ENCODE assay signal across 9 cellular contexts in genomic region chr7:83677180-83677866, GRCh38. TPM values are rescaled to one million over a fixed set of nuclear protein-coding genes. Genes with fewer than 3 reads are reported as not detected.
A peak's percentile ranks its signal among the peaks of the same experiment; 100 is the strongest.
DNase-seq lines count a peak whose midpoint lies in the region; ATAC-seq, FAIRE-seq and TF ChIP-seq lines count a peak whose summit lies in the region.
"Had no signal": no experiment of that assay in that cellular context is flagged by ENCODE, and none has a peak within 500 bp of the region (broad histone marks: within the 10 kb centered on the region; RNA-seq: fewer than 3 reads in every experiment).

No MANE protein-coding gene starts in this region.

- no peaks in the 10 kb centered on the region for H3K9me2 ChIP-seq in GM23248 (ENCODE audit: insufficient read depth)

- H3K4me3 ChIP-seq in GM23248 (no peak overlapping the region), fibroblast of pulmonary artery (replicated peaks; ENCODE audit: low read depth, low read length) (no peak overlapping the region), psoas muscle (no peak overlapping the region)

- H3F3A ChIP-seq in GM23248 (ENCODE audit: insufficient read depth), result 0 out of 2 replicates have a peak, but pooled peaks cover 10% of the 10 kb centered on the region

- in situ Hi-C loops in GM23248 (cut with MboI), result no loop called here

- no peak overlapping the region for H3K9ac ChIP-seq in GM23248

- no peak overlapping the region for H3K27ac Mint-ChIP-seq in T-helper 2 cell treated with Interferon-gamma antibody and Interleukin-4, amounts not matched to agents 5 μg/mL and 100 μg/mL, for 36 hours

- H3K27me3 Mint-ChIP-seq in T-helper 2 cell treated with Interferon-gamma antibody and Interleukin-4, amounts not matched to agents 5 μg/mL and 100 μg/mL, for 36 hours (ENCODE audit: low read depth), result no peaks in the 10 kb centered on the region

- H3K27ac ChIP-seq in GM23248 (no peak overlapping the region), psoas muscle (no peak overlapping the region)

- no peaks in the 10 kb centered on the region for H3K9me3 Mint-ChIP-seq in T-helper 2 cell treated with Interferon-gamma antibody and Interleukin-4, amounts not matched to agents 5 μg/mL and 100 μg/mL, for 36 hours

- H3K27me3 ChIP-seq in GM23248 (replicated peaks; ENCODE audit: insufficient read depth) (peaks cover 18% of the 10 kb centered on the region; the same call in 1 of the 2 replicates), psoas muscle (ENCODE audit: insufficient read depth in 3 of 3, low read length in 2 of 3) (no peaks in the 10 kb centered on the region)

- intact Hi-C loops in psoas muscle (cut with DNase I), result no loop called here

- no peaks in the 10 kb centered on the region for H3K79me2 ChIP-seq in GM23248 (ENCODE audit: insufficient read depth)

- DNase-seq in 8988T (peak; percentile 14), GM23248 (peak; percentile 94), RCC 7860 (ENCODE audit: low spot score) (peak; percentile 43), fibroblast of pulmonary artery (ENCODE audit: low read depth) (peak; percentile 85), retina (no peak), psoas muscle (no peak)
- no peak for DNase-seq in T-helper 2 cell treated with Interferon-gamma antibody and Interleukin-4, amounts not matched to agents 5 μg/mL and 100 μg/mL, for 36 hours (ENCODE audit: low spot score)
- DNase-seq: occipital lobe had no signal

- 47 to 50% methylated on average over 4 of the region's 4 CpGs for WGBS in GM23248 (ENCODE audit: low coverage in 1 of 2, low lambda C conversion rate in 2 of 2, missing lambda C conversion rate in 2 of 2), 2 experiments
- WGBS in psoas muscle, 3 donors, result 38 to 46% (median 44%) methylated on average over 4 of the region's 4 CpGs

- H3K36me3 ChIP-seq in GM23248 (ENCODE audit: low read depth) (no peaks in the 10 kb centered on the region), psoas muscle (ENCODE audit: insufficient read depth in 1 of 2, low read depth in 1 of 2) (no peaks in the 10 kb centered on the region)

- H2AFZ ChIP-seq in GM23248, result no peak overlapping the region

- FAIRE-seq in RCC 7860 (lab: Jason Lieb, UNC), result peak; percentile 75

- no peak for TF ChIP-seq CTCF in fibroblast of pulmonary artery (IDR thresholded peaks at IDR 0.05; ENCODE audit: low read length, missing control alignments)
- no peak for TF ChIP-seq CTCF in psoas muscle (IDR thresholded peaks at IDR 0.05)

- no peaks in the 10 kb centered on the region for H3K9me3 ChIP-seq in GM23248 (ENCODE audit: low read depth)
- H3K9me3 ChIP-seq in psoas muscle, result no peaks in the 10 kb centered on the region

- no peak overlapping the region for H3K4me3 Mint-ChIP-seq in T-helper 2 cell treated with Interferon-gamma antibody and Interleukin-4, amounts not matched to agents 5 μg/mL and 100 μg/mL, for 36 hours

- no peaks in the 10 kb centered on the region for H4K20me1 ChIP-seq in GM23248 (ENCODE audit: insufficient read depth)

- H3K4me2 ChIP-seq in GM23248 (ENCODE audit: unreplicated experiment), result no peak overlapping the region

- H3K36me3 Mint-ChIP-seq in T-helper 2 cell treated with Interferon-gamma antibody and Interleukin-4, amounts not matched to agents 5 μg/mL and 100 μg/mL, for 36 hours (ENCODE audit: low read depth), result no peaks in the 10 kb centered on the region

- no peaks in the 10 kb centered on the region for H3K4me1 Mint-ChIP-seq in T-helper 2 cell treated with Interferon-gamma antibody and Interleukin-4, amounts not matched to agents 5 μg/mL and 100 μg/mL, for 36 hours (ENCODE audit: low read depth)

- H3K4me1 ChIP-seq in GM23248 (ENCODE audit: insufficient read depth) (peaks cover 14% of the 10 kb centered on the region; the same call in 1 of the 2 replicates), psoas muscle (no peaks in the 10 kb centered on the region)

- ATAC-seq in GM18520 (IDR thresholded peaks at IDR 0.05; ENCODE audit: unreplicated experiment) (no peak), psoas muscle (no peak)

RNA-seq across cellular contexts. Expression of gene SEMA3E, which starts 28.4 kb away (rescaled TPM):
- total RNA-seq in GM23248 (2014; rRNA removed; shearing (Covaris generic)), result 0.32 and 1.6 TPM in 2 replicates
- polyA plus RNA-seq in GM23248 (2016; fragmentation: Nextera tagmentation; extraction: Ambion mirVana) (0.35 and 0.43 TPM in 2 replicates), psoas muscle (under 1 TPM; 0.04 to 0.09 (median 0.04) TPM)
- under 1 TPM; 0.27 to 0.46 (median 0.38) TPM for total RNA-seq in psoas muscle

Comparison
In these comparisons a context has a peak if more than half of its experiments do, and no peak if none do; other contexts are left out.
1. DNase-seq: peak in 8988T (single experiment), GM23248 (single experiment), RCC 7860 (single experiment) and fibroblast of pulmonary artery (single experiment); none in retina (single experiment), T-helper 2 cell treated with Interferon-gamma antibody and Interleukin-4, amounts not matched to agents 5 μg/mL and 100 μg/mL, for 36 hours (single experiment) and psoas muscle (0 of 2).